ENCODE assay signal across 1 cellular context in genomic region chr5:151151793-151152192, GRCh38.
TF ChIP-seq lines count a peak whose summit lies in the region.

No MANE protein-coding gene starts in this region.

TF ChIP-seq in GM23338, 12 proteins besides CTCF, POLR2A, EP300 and RAD21 (continued from another document):
- TF ChIP-seq EZH2 (IDR thresholded peaks at IDR 0.05; ENCODE audit: low read depth, unreplicated experiment) (no peak), ETS1 (IDR thresholded peaks at IDR 0.05) (no peak)
